Comparison of ENCODE assay signal across 24 cellular contexts in the genomic region with DNA sequence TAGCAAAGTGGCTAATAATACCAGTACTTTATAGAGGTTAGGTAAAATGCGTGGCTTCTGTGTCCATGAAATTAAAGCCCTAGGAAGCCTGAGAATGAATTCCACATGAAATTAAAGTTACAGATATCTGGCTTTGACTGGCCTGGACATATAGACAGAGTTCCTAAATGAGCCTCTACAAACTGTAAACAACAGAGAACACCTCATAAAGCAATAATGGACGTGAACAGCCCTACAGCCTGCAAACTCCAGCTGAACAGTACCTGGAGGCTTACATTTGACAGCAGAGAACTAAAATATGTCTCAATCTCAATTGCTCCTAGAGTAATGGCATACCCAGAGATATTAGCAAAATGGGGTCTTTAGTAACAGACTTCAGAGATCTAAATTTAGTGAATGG. TPM values are rescaled to one million over a fixed set of nuclear protein-coding genes. Genes with fewer than 3 reads are reported as not detected.
DNase-seq lines count a peak whose midpoint lies in the region; ATAC-seq, FAIRE-seq and TF ChIP-seq lines count a peak whose summit lies in the region.
"Had no signal": no experiment of that assay in that cellular context is flagged by ENCODE, and none has a peak within 500 bp of the region (broad histone marks: within the 10 kb centered on the region; RNA-seq: fewer than 3 reads in every experiment).

No MANE protein-coding gene starts in this region.

- intact Hi-C loops in transverse colon (cut with DNase I; ENCODE audit: low total_unique reads) = no loop called here

- TF ChIP-seq EP300 in transverse colon (IDR thresholded peaks at IDR 0.05; ENCODE audit: low read depth) = no peak
- no peak for TF ChIP-seq EP300 in suprapubic skin (IDR thresholded peaks at IDR 0.05)

- no peaks in the 10 kb centered on the region for H3K9me3 Mint-ChIP-seq in CD4-positive, CD25-positive, alpha-beta regulatory T cell
- H3K9me3 Mint-ChIP-seq in central memory CD8-positive, alpha-beta T cell = no peaks in the 10 kb centered on the region
- no peaks in the 10 kb centered on the region for H3K9me3 Mint-ChIP-seq in memory B cell
- H3K9me3 Mint-ChIP-seq: activated naive CD4-positive, alpha-beta T cell treated with anti-CD3 and anti-CD28 coated beads, Interleukin-2, amount 50 U/mL, for 24 hours; CD8-positive, alpha-beta T cell had no signal

- H3K36me3 Mint-ChIP-seq in CD4-positive, CD25-positive, alpha-beta regulatory T cell = peaks cover 26% of the 10 kb centered on the region
- H3K36me3 Mint-ChIP-seq in central memory CD8-positive, alpha-beta T cell (ENCODE audit: insufficient read depth) = peaks cover 20% of the 10 kb centered on the region
- peaks cover 12% of the 10 kb centered on the region for H3K36me3 Mint-ChIP-seq in memory B cell

- H3K4me3 Mint-ChIP-seq in CD4-positive, CD25-positive, alpha-beta regulatory T cell = peak overlapping the region in 1 of 4 donors; percentile 75
- H3K4me3 Mint-ChIP-seq in central memory CD8-positive, alpha-beta T cell = no peak overlapping the region
- no peak overlapping the region for H3K4me3 Mint-ChIP-seq in memory B cell
- H3K4me3 Mint-ChIP-seq: activated naive CD4-positive, alpha-beta T cell treated with anti-CD3 and anti-CD28 coated beads, Interleukin-2, amount 50 U/mL, for 24 hours; CD8-positive, alpha-beta T cell; nephron; stimulated activated naive B cell treated with anti-CD40 and anti-IgM and Interleukin-4, amounts not matched to agents 10 μg/mL and 1 μg/mL and 100 μg/mL, for 72 hours had no signal

- 45% methylated on average over 2 of the region's 2 CpGs for WGBS in transverse colon (ENCODE audit: low coverage in 1 of 2), 2 donors
- 30% methylated on average over 2 of the region's 2 CpGs for WGBS in suprapubic skin

- in situ Hi-C loops in transverse colon (cut with MboI; ENCODE audit: low pct_ligation_motif_present in 1 of 4, low pct_unique_long_range_greater_than_20kb in 1 of 4, low sequenced_read_pairs in 3 of 4) = no loop called here

- H3K4me1 Mint-ChIP-seq in CD4-positive, CD25-positive, alpha-beta regulatory T cell = peaks cover 36 to 71% (median 47%) of the 10 kb centered on the region in 4 donors
- peaks cover 48% of the 10 kb centered on the region for H3K4me1 Mint-ChIP-seq in central memory CD8-positive, alpha-beta T cell
- peaks cover 16% of the 10 kb centered on the region for H3K4me1 Mint-ChIP-seq in memory B cell

- no peak overlapping the region for H3K27ac ChIP-seq in CD4-positive, CD25-positive, alpha-beta regulatory T cell (ENCODE audit: insufficient read depth, low read length, poor library complexity, severe bottlenecking)
- H3K27ac ChIP-seq in transverse colon (no peak overlapping the region), suprapubic skin (no peak overlapping the region)
- H3K27ac ChIP-seq: esophagus muscularis mucosa, KMS-11, parathyroid adenoma had no signal

- DNase-seq in CD4-positive, CD25-positive, alpha-beta regulatory T cell = no peak
- DNase-seq in HTR-8/SVneo (ENCODE audit: insufficient read length, low spot score) = no peak
- no peak for DNase-seq in central memory CD8-positive, alpha-beta T cell (ENCODE audit: low spot score in 2 of 2)
- no peak for DNase-seq in memory B cell (ENCODE audit: low spot score in 2 of 2)
- no peak for DNase-seq in transverse colon
- no peak for DNase-seq in suprapubic skin (ENCODE audit: low spot score in 2 of 2)
- DNase-seq: activated CD4-positive, CD25-positive, alpha-beta regulatory T cell treated with anti-CD3 and anti-CD28 coated beads, Interleukin-2, amount 50 U/mL, for 72 hours; CD8-positive, alpha-beta T cell; effector memory CD4-positive, alpha-beta T cell; gastrocnemius medialis; GF-D8; HCEC 1CT; kidney glomerular epithelial cell; NCI-H1694 treated with DMSO at 0.1 percent for 48 hours; stimulated activated CD4-positive, alpha-beta T cell treated with anti-CD3 and anti-CD28 coated beads, Interleukin-1b, Interleukin-23, amount 100 ng/mL, for 48 hours; stimulated activated naive B cell treated with anti-CD40 and anti-IgM and Interleukin-4, amounts not matched to agents 10 μg/mL and 1 μg/mL and 100 μg/mL, for 72 hours; T1000 had no signal

- peak; percentile 31 for FAIRE-seq in HTR-8/SVneo (lab: Jason Lieb, UNC)

- H3K9me3 ChIP-seq in CD4-positive, CD25-positive, alpha-beta regulatory T cell (ENCODE audit: control insufficient read depth in 2 of 2, low read length in 2 of 2) = no peaks in the 10 kb centered on the region
- H3K9me3 ChIP-seq in transverse colon (no peaks in the 10 kb centered on the region), suprapubic skin (no peaks in the 10 kb centered on the region)
- H3K9me3 ChIP-seq: esophagus muscularis mucosa, gastrocnemius medialis had no signal

- ATAC-seq in CD4-positive, CD25-positive, alpha-beta regulatory T cell (ENCODE audit: low read depth in 2 of 2) = no peak
- ATAC-seq in central memory CD8-positive, alpha-beta T cell (replicated peaks; ENCODE audit: extremely low read depth, poor library complexity, severe bottlenecking) = no peak
- ATAC-seq in memory B cell (ENCODE audit: low read depth) (no peak), GM21447 (IDR thresholded peaks at IDR 0.05; ENCODE audit: unreplicated experiment) (no peak), HG03457 (IDR thresholded peaks at IDR 0.05; ENCODE audit: unreplicated experiment) (no peak)
- ATAC-seq: CD8-positive, alpha-beta T cell; stimulated activated naive B cell treated with anti-CD40 and anti-IgM and Interleukin-4, amounts not matched to agents 10 μg/mL and 1 μg/mL and 100 μg/mL, for 72 hours had no signal

- TF ChIP-seq CTCF in transverse colon (IDR thresholded peaks at IDR 0.05) (no peak), suprapubic skin (IDR thresholded peaks at IDR 0.05) (no peak)

- TF ChIP-seq POLR2A in transverse colon (IDR thresholded peaks at IDR 0.05) = no peak
- TF ChIP-seq POLR2A in suprapubic skin (IDR thresholded peaks at IDR 0.05) = no peak

- H3K27me3 ChIP-seq in CD4-positive, CD25-positive, alpha-beta regulatory T cell (ENCODE audit: control insufficient read depth, insufficient read depth, low read length) = no peaks in the 10 kb centered on the region
- H3K27me3 ChIP-seq in transverse colon (no peaks in the 10 kb centered on the region), suprapubic skin (no peaks in the 10 kb centered on the region)
- H3K27me3 ChIP-seq: esophagus muscularis mucosa, gastrocnemius medialis had no signal

- peaks cover 31% of the 10 kb centered on the region for H3K4me1 ChIP-seq in CD4-positive, CD25-positive, alpha-beta regulatory T cell (ENCODE audit: control insufficient read depth, insufficient read depth, low read length, poor library complexity, severe bottlenecking)
- H3K4me1 ChIP-seq in transverse colon (peaks cover 6 to 68% (median 41%) of the 10 kb centered on the region in 4 donors), suprapubic skin (peaks cover 58% of the 10 kb centered on the region)

- H3K36me3 ChIP-seq in CD4-positive, CD25-positive, alpha-beta regulatory T cell (ENCODE audit: control insufficient read depth, insufficient read depth, low read length) = no peaks in the 10 kb centered on the region
- H3K36me3 ChIP-seq in transverse colon (no peaks in the 10 kb centered on the region), suprapubic skin (peaks cover 8% of the 10 kb centered on the region)
- H3K36me3 ChIP-seq: gastrocnemius medialis had no signal

- H3K4me3 ChIP-seq in CD4-positive, CD25-positive, alpha-beta regulatory T cell (ENCODE audit: low read depth, low read length) = peak overlapping the region; percentile 14
- H3K4me3 ChIP-seq in transverse colon (no peak overlapping the region), suprapubic skin (no peak overlapping the region)
- H3K4me3 ChIP-seq: esophagus muscularis mucosa had no signal

- H3K27ac Mint-ChIP-seq in CD4-positive, CD25-positive, alpha-beta regulatory T cell = peak overlapping the region in 1 of 3 donors; percentile 52
- H3K27ac Mint-ChIP-seq in central memory CD8-positive, alpha-beta T cell (ENCODE audit: low read depth) = peak overlapping the region; percentile 58
- H3K27ac Mint-ChIP-seq in memory B cell = peak overlapping the region; percentile 60

- no peaks in the 10 kb centered on the region for H3K27me3 Mint-ChIP-seq in CD4-positive, CD25-positive, alpha-beta regulatory T cell
- no peaks in the 10 kb centered on the region for H3K27me3 Mint-ChIP-seq in central memory CD8-positive, alpha-beta T cell
- H3K27me3 Mint-ChIP-seq in memory B cell = no peaks in the 10 kb centered on the region
- H3K27me3 Mint-ChIP-seq: activated naive CD4-positive, alpha-beta T cell treated with anti-CD3 and anti-CD28 coated beads, Interleukin-2, amount 50 U/mL, for 24 hours; stimulated activated naive B cell treated with anti-CD40 and anti-IgM and Interleukin-4, amounts not matched to agents 10 μg/mL and 1 μg/mL and 100 μg/mL, for 72 hours had no signal

RNA-seq across cellular contexts. Expression of gene GOLPH3, which starts 28.7 kb away (rescaled TPM):
- total RNA-seq in CD4-positive, CD25-positive, alpha-beta regulatory T cell = 66.8 TPM
- polyA plus RNA-seq in CD4-positive, CD25-positive, alpha-beta regulatory T cell = 100 to 1,000 TPM; 108 to 130 (median 116) TPM
- total RNA-seq in transverse colon (100 to 1,000 TPM in 3 of 4 donors, 10 to 100 TPM in 1; 52.1 to 666 (median 132) TPM), suprapubic skin (10 to 100 TPM; 44.8 to 70.3 (median 58.9) TPM)
